8 cellular contexts compared by ENCODE assay signal in genomic region chr6:42046491-42047219, GRCh38. TPM values are rescaled to one million over a fixed set of nuclear protein-coding genes. Genes with fewer than 3 reads are reported as not detected.
DNase-seq lines count a peak whose midpoint lies in the region; ATAC-seq and TF ChIP-seq lines count a peak whose summit lies in the region.

No MANE protein-coding gene starts in this region.

- DNase-seq in OCI-LY7 (ENCODE audit: low spot score), result peak; percentile 21
- no peak for DNase-seq in coronary artery (ENCODE audit: low spot score)
- DNase-seq in neural progenitor cell (ENCODE audit: low spot score), result no peak
- no peak for DNase-seq in GM13976 (ENCODE audit: low spot score)
- no peak for DNase-seq in medulla oblongata (ENCODE audit: extremely low spot score)

- no peak for ATAC-seq in GM21723 (IDR thresholded peaks at IDR 0.05; ENCODE audit: unreplicated experiment)
- ATAC-seq in GM19035 (IDR thresholded peaks at IDR 0.05; ENCODE audit: unreplicated experiment), result no peak

- TF ChIP-seq CTCF in C4-2B (conservative IDR thresholded peaks at IDR 0.05) (no peak), OCI-LY7 (conservative IDR thresholded peaks at IDR 0.05; ENCODE audit: low read length) (no peak), coronary artery (IDR thresholded peaks at IDR 0.05) (no peak), neural progenitor cell (IDR thresholded peaks at IDR 0.05) (no peak), GM13976 (IDR thresholded peaks at IDR 0.05; ENCODE audit: borderline replicate concordance, control extremely low read depth, extremely low read depth, insufficient read depth, missing control alignments) (no peak)

- H4K20me1 ChIP-seq in OCI-LY7 (ENCODE audit: insufficient read depth, low read length), result no peaks in the 10 kb centered on the region; the same call in 1 of the 2 replicates
- no peaks in the 10 kb centered on the region for H4K20me1 ChIP-seq in neural progenitor cell (ENCODE audit: low read depth)

- peaks cover 17% of the 10 kb centered on the region for H3K27me3 Mint-ChIP-seq in neural progenitor cell (ENCODE audit: insufficient read depth, low read depth)

- POLR2A ChIA-PET in OCI-LY7 (lab: Charles Lee), result interaction anchor here (0.7 to 3.8 kb wide), 7 partner anchors 25 to 315 kb away, joined by 3 to 11 read pairs (median 3); partner anchors contain the start of genes MED20 and TOMM6

- peaks cover 2% of the 10 kb centered on the region for H3K36me3 Mint-ChIP-seq in neural progenitor cell

- H3K4me1 ChIP-seq in OCI-LY7 (ENCODE audit: insufficient read depth, low read length, poor library complexity, severe bottlenecking) (peaks cover 75% of the 10 kb centered on the region), neural progenitor cell (peaks cover 19% of the 10 kb centered on the region)

- H3K79me2 ChIP-seq in OCI-LY7 (ENCODE audit: insufficient read depth, low read depth, low read length) (peaks cover 38% of the 10 kb centered on the region; the same call in 1 of the 2 replicates), neural progenitor cell (ENCODE audit: low read depth) (peaks cover 10% of the 10 kb centered on the region)

- H3K9me3 ChIP-seq in OCI-LY7 (ENCODE audit: low read length) (no peaks in the 10 kb centered on the region), neural progenitor cell (ENCODE audit: low read depth) (no peaks in the 10 kb centered on the region)

- no peaks in the 10 kb centered on the region for H3K9me3 Mint-ChIP-seq in neural progenitor cell

- H3K4me2 ChIP-seq in OCI-LY7 (ENCODE audit: low read length) (peak overlapping the region; percentile 83), neural progenitor cell (no peak overlapping the region)

- H3K27me3 ChIP-seq in neural progenitor cell, result peaks cover 53% of the 10 kb centered on the region

- peaks cover 47% of the 10 kb centered on the region for H3K4me1 Mint-ChIP-seq in neural progenitor cell

- H3K36me3 ChIP-seq in OCI-LY7 (ENCODE audit: insufficient read depth, low read length), result peaks cover 8% of the 10 kb centered on the region; the same call in 1 of the 2 replicates
- H3K36me3 ChIP-seq in neural progenitor cell, result no peaks in the 10 kb centered on the region

- H3K27ac Mint-ChIP-seq in neural progenitor cell, result peak overlapping the region; percentile 27

- peak overlapping the region; percentile 82 for H3K4me3 ChIP-seq in OCI-LY7 (ENCODE audit: low read depth, low read length, poor library complexity, severe bottlenecking)
- H3K4me3 ChIP-seq in coronary artery, result peak overlapping the region; percentile 94
- H3K4me3 ChIP-seq in neural progenitor cell, result no peak overlapping the region

- no peaks in the 10 kb centered on the region for H3K9me2 ChIP-seq in OCI-LY7 (ENCODE audit: insufficient read depth, low read length)

- no TSS peak for BruUV-seq in OCI-LY7 (replicated peaks; lab: Mats Ljungman, UMichigan)

- no peak overlapping the region for H3K9ac ChIP-seq in neural progenitor cell

- peaks cover 30% of the 10 kb centered on the region for H3F3A ChIP-seq in neural progenitor cell (ENCODE audit: low read depth)

- in situ Hi-C loops in GM13976 (cut with MboI; ENCODE audit: low sequenced_read_pairs, unreplicated experiment), result no loop called here

- H3K27ac ChIP-seq in C4-2B (peak overlapping the region; percentile 49; the same call in 1 of the 2 replicates), OCI-LY7 (ENCODE audit: low read depth, low read length, poor library complexity, severe bottlenecking) (peak overlapping the region; percentile 52), coronary artery (peak overlapping the region; percentile 89 to 96), neural progenitor cell (no peak overlapping the region)

- no peak overlapping the region for H2AFZ ChIP-seq in OCI-LY7 (ENCODE audit: low read length)
- H2AFZ ChIP-seq in neural progenitor cell (replicated peaks), result no peak overlapping the region

- intact Hi-C loops in OCI-LY7 (cut with micrococcal nuclease; ENCODE audit: unreplicated experiment), result loop anchor here (10.0 kb wide), 2 partner anchors 442 to 502 kb away; partner anchors contain the start of gene FOXP4

- CTCF ChIA-PET in OCI-LY7 (lab: Charles Lee; ENCODE audit: unreplicated experiment), result interaction anchor here (0.5 kb wide), 1 partner anchor 115 kb away, joined by 3 read pairs; no protein-coding TSS in a partner anchor

- H3K4me3 Mint-ChIP-seq in neural progenitor cell, result peak overlapping the region; percentile 58

RNA-seq across cellular contexts. Expression of gene TAF8, which starts 3.7 kb away (rescaled TPM):
- 33.2 and 35.1 TPM in 2 replicates for total RNA-seq in OCI-LY7 (2014; rRNA removed; shearing (Covaris generic))
- total RNA-seq in OCI-LY7 (2022) (47.8 and 56.0 TPM in 2 replicates), neural progenitor cell (ENCODE audit: low replicate concordance) (38.0 and 43.8 TPM in 2 replicates)
